Comparison of ENCODE assay signal across 1 cellular context in genomic region chr17:74426551-74427047, GRCh38.
TF ChIP-seq lines count a peak whose summit lies in the region.

No MANE protein-coding gene starts in this region.

TF ChIP-seq in GM23338, 12 proteins besides CTCF, POLR2A, EP300 and RAD21 (continued from another document):
- no peak for TF ChIP-seq REST (IDR thresholded peaks at IDR 0.05; ENCODE audit: unreplicated experiment)
